16 cellular contexts compared by ENCODE assay signal in the genomic region with DNA sequence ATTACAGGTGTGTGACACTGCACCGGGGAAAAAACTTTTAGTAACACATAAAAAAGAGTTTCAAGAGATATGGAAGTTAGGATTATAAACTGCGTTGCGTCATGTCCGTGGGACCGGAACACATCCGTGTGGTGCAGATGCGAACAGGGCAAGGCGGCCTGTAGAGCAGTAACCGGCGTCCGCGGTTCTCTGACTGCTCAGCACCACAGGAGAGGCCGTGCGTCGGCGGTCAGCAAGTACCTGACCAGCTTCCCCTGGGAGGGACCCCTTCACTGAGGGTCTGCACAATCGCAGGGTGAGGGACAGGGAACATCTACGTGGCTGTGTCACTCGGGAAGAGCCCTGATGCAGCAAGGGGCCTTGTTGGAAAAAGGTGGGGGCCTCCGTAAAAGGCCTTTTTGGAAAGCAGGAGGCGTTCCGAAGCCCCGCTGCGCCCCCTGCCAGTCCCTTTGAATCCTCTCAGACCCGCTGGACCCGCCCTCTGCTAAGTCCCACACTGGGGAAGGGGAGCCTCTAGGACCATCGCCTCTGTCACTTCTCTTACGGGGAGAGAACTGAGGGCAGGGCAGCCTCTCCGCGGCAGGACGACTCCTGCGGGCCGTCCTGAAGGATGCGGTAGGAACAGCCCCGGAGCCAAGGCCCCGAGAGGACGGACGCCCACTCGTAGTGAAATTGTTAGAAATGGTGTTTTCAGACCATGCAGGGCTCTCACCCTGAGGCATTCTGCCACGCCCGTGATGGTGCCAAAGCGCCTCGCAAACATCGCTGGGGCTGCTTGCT.
DNase-seq lines count a peak whose midpoint lies in the region; ATAC-seq and TF ChIP-seq lines count a peak whose summit lies in the region.
"Had no signal": no experiment of that assay in that cellular context is flagged by ENCODE, and none has a peak within 500 bp of the region (broad histone marks: within the 10 kb centered on the region; RNA-seq: fewer than 3 reads in every experiment).

No MANE protein-coding gene starts in this region.

- intact Hi-C loops in Panc1 (cut with micrococcal nuclease; ENCODE audit: unreplicated experiment): no loop called here
- intact Hi-C loops in stomach (cut with DNase I; ENCODE audit: low total_unique reads): no loop called here

- H3K4me3 ChIP-seq in Panc1 (ENCODE audit: low read depth in 2 of 2, low read length in 2 of 2): peak overlapping the region; percentile 0 to 9; a peak in 1 of 4 replicates
- peak overlapping the region; percentile 11 for H3K4me3 ChIP-seq in cardiac muscle cell
- peak overlapping the region in 3 of 4 donors; percentile 7 to 29 (median 9) for H3K4me3 ChIP-seq in stomach
- H3K4me3 ChIP-seq: SJCRH30 had no signal

- CTCF ChIA-PET in Panc1 (lab: Charles Lee): no interaction called here

- ATAC-seq in Panc1 (0 out of 2 replicates have a peak, but pooled peaks have one; percentile 58), GM19351 (IDR thresholded peaks at IDR 0.05; ENCODE audit: unreplicated experiment) (no peak), HG02870 (IDR thresholded peaks at IDR 0.05; ENCODE audit: unreplicated experiment) (no peak), GM18861 (IDR thresholded peaks at IDR 0.05; ENCODE audit: unreplicated experiment) (no peak)

- no peaks in the 10 kb centered on the region for H3K9me3 ChIP-seq in Panc1 (ENCODE audit: control insufficient read depth, insufficient read depth, low read depth, low read length)
- no peaks in the 10 kb centered on the region for H3K9me3 ChIP-seq in cardiac muscle cell (ENCODE audit: low read depth)
- H3K9me3 ChIP-seq in stomach: no peaks in the 10 kb centered on the region
- H3K9me3 ChIP-seq: BE2C, SJCRH30 had no signal

- H3K27ac ChIP-seq in Panc1 (ENCODE audit: low read length) (no peak overlapping the region), cardiac muscle cell (no peak overlapping the region), stomach (no peak overlapping the region)
- H3K27ac ChIP-seq: SJCRH30 had no signal

- no peak for TF ChIP-seq EP300 in stomach (IDR thresholded peaks at IDR 0.05)

- no peaks in the 10 kb centered on the region for H3K27me3 ChIP-seq in Panc1 (ENCODE audit: control insufficient read depth, insufficient read depth, low read length)
- H3K27me3 ChIP-seq in cardiac muscle cell: no peaks in the 10 kb centered on the region
- H3K27me3 ChIP-seq in stomach: peaks cover 0 to 9% (median 7%) of the 10 kb centered on the region in 3 donors
- H3K27me3 ChIP-seq: BE2C, SJCRH30 had no signal

- TF ChIP-seq CTCF in Panc1 (IDR thresholded peaks at IDR 0.05) (peak; percentile 42), cardiac muscle cell (IDR thresholded peaks at IDR 0.05; ENCODE audit: low read depth, low read length) (no peak), stomach (IDR thresholded peaks at IDR 0.05) (no peak)

- no peak for DNase-seq in Panc1 (ENCODE audit: low read depth, low spot score)
- DNase-seq in cardiac muscle cell (ENCODE audit: low read depth in 1 of 2, low spot score in 1 of 2): peak in 1 of 2 donors; percentile 61
- peak; percentile 12 for DNase-seq in medulla oblongata (ENCODE audit: extremely low spot score)
- DNase-seq in stomach: no peak
- no peak for DNase-seq in COR-L47 (lab: John Stamatoyannopoulos, UW)
- DNase-seq: activated naive CD4-positive, alpha-beta T cell treated with Interleukin-2 at 50 U/mL for 16 hours; BE2C; central memory CD4-positive, alpha-beta T cell; IMR-90; NCI-H1436 treated with DMSO at 0.1 percent for 48 hours; NCI-H748 treated with DMSO at 0.1 percent for 48 hours; SJCRH30; stimulated activated CD4-positive, alpha-beta T cell treated with anti-CD3 and anti-CD28 coated beads, Interleukin-1b, Interleukin-23, amount 100 ng/mL, for 48 hours had no signal

- H3K4me1 ChIP-seq in Panc1 (ENCODE audit: control insufficient read depth, insufficient read depth, low read length) (no peaks in the 10 kb centered on the region), cardiac muscle cell (ENCODE audit: low read depth) (no peaks in the 10 kb centered on the region), stomach (peaks cover 0 to 9% (median 0%) of the 10 kb centered on the region in 4 donors)
- H3K4me1 ChIP-seq: BE2C, SJCRH30 had no signal

- WGBS in stomach, 5 donors: 22 to 37% (median 23%) methylated on average over 22 to 44 of the region's 44 CpGs

- H3K36me3 ChIP-seq in Panc1 (ENCODE audit: control insufficient read depth, insufficient read depth, low read length) (no peaks in the 10 kb centered on the region), cardiac muscle cell (no peaks in the 10 kb centered on the region), stomach (no peaks in the 10 kb centered on the region)
- H3K36me3 ChIP-seq: BE2C, SJCRH30 had no signal

- no peak for TF ChIP-seq POLR2A in stomach (IDR thresholded peaks at IDR 0.05)

- BruUV-seq in Panc1 (replicated peaks; lab: Mats Ljungman, UMichigan): no TSS peak

- in situ Hi-C loops in Panc1 (cut with HindIII; ENCODE audit: low pct_unique_long_range_greater_than_20kb, low sequenced_read_pairs): no loop called here

- POLR2A ChIA-PET in Panc1 (lab: Charles Lee): no interaction called here
